Comparison of ENCODE assay signal across 1 cellular context in genomic region chr17:62804025-62804424, GRCh38.
TF ChIP-seq lines count a peak whose summit lies in the region.

No MANE protein-coding gene starts in this region.

TF ChIP-seq in IMR-90, 13 proteins besides CTCF, POLR2A, EP300 and RAD21 (continued from another document):
- TF ChIP-seq MXI1 (IDR thresholded peaks at IDR 0.05; ENCODE audit: borderline replicate concordance, low read depth, low read length) (no peak), NFE2L2 (IDR thresholded peaks at IDR 0.05; ENCODE audit: low read depth, low read length) (no peak)
